Comparison of ENCODE assay signal across 19 cellular contexts in the genomic region with DNA sequence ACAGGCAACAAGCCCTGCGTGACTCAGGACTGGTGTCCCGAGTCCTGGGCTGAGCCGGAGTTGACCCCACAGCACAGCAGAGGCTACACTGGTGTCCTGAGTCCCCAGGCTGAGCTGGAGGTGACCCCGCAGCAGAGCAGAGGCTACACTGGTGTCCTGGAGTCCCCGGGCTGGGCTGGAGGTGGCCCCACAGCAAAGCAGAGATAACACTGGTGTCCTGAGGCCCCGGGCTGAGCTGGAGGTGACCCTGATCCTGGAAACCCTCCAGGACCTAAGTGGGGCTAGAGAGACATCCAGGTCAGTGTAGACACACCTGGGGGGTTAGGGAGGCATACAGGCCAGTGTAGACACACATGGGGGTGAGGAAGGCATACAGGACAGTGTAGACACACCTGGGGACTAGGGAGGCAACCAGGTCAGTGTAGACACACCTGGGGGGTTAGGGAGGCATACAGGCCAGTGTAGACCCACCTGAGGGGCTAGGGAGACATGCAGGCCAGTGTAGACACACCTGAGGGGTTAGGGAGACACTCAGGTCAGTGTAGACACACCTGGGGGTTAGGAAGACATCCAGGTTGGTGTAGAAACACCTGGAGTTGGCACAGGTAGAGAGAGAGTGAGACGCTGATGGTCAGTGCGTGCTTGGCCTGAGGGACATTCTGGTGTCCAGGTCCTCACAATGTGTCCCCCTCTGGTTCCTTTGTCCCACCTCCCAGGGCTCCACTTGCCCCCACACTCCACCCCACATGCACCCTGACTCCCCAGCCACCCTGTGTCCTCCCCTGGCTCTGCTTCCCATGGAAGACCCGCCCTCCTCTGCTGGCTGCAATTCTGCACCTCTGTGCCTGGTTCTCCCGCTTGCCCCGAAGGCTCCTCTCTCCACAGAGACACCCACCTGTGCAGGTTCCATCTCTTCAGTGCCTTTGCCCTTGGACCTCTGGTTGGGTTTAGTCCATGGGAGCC.
DNase-seq lines count a peak whose midpoint lies in the region; ATAC-seq, FAIRE-seq and TF ChIP-seq lines count a peak whose summit lies in the region.
"Had no signal": no experiment of that assay in that cellular context is flagged by ENCODE, and none has a peak within 500 bp of the region (broad histone marks: within the 10 kb centered on the region; RNA-seq: fewer than 3 reads in every experiment).

No MANE protein-coding gene starts in this region.

- H4K5ac ChIP-seq in H1 (ENCODE audit: insufficient read length, low read depth, low read length) = no peak overlapping the region

- H3K14ac ChIP-seq in H1 (ENCODE audit: insufficient read length) = no peak overlapping the region

- in situ Hi-C loops in K562 (cut with MboI) = no loop called here

- no peaks in the 10 kb centered on the region for H3K9me1 ChIP-seq in K562 (ENCODE audit: control insufficient read depth, insufficient read depth, low read length)

- no peak overlapping the region for H3K27ac ChIP-seq in K562 (ENCODE audit: extremely low read depth, low read depth, low read length)
- H3K27ac ChIP-seq in H1 (ENCODE audit: low read depth, low read length) = no peak overlapping the region
- peak overlapping the region; percentile 53 for H3K27ac ChIP-seq in layer of hippocampus (ENCODE audit: low read depth, low read length)
- no peak overlapping the region for H3K27ac ChIP-seq in PC-3 (ENCODE audit: low read length)

- no peaks in the 10 kb centered on the region for H3K79me1 ChIP-seq in H1 (ENCODE audit: low read depth, low read length)

- H3K4me3 ChIP-seq in K562 = no peak overlapping the region
- H3K4me3 ChIP-seq in H1 (ENCODE audit: extremely low read depth in 1 of 4, insufficient read depth in 2 of 4, low read depth in 3 of 4, low read length in 4 of 4) = no peak overlapping the region
- H3K4me3 ChIP-seq in PC-3 (ENCODE audit: low read length) = no peak overlapping the region

- no peak for FAIRE-seq in K562 (lab: Jason Lieb, UNC)
- FAIRE-seq in H1 (lab: Jason Lieb, UNC) = no peak
- FAIRE-seq: A204.1, D721Med, G401.6, GM12891 had no signal

- no peaks in the 10 kb centered on the region for H3F3A ChIP-seq in PC-3 (ENCODE audit: low read length, unreplicated experiment)

- BruUV-seq in K562 (replicated peaks; lab: Mats Ljungman, UMichigan) = no TSS peak
- BruUV-seq in PC-3 (replicated peaks; lab: Mats Ljungman, UMichigan) = no TSS peak

- intact Hi-C loops in K562 (cut with micrococcal nuclease) = loop anchor here (5.0 kb wide), 1 partner anchor 63 kb away; no protein-coding TSS in a partner anchor
- intact Hi-C loops in posterior vena cava (cut with DNase I) = no loop called here
- intact Hi-C loops in PC-3 (cut with micrococcal nuclease) = no loop called here

- peaks cover 5 to 34% of the 10 kb centered on the region in 2 experiments; a peak in 4 of 5 replicates for H3K27me3 ChIP-seq in K562 (ENCODE audit: control insufficient read depth in 2 of 2, insufficient read depth in 2 of 2, low read length in 2 of 2)
- no peaks in the 10 kb centered on the region for H3K27me3 ChIP-seq in H1 (replicated peaks in 1 of 4; ENCODE audit: control insufficient read depth in 3 of 4, extremely low read depth in 1 of 4, insufficient read depth in 3 of 4, low read length in 3 of 4)
- peaks cover 5% of the 10 kb centered on the region for H3K27me3 ChIP-seq in layer of hippocampus (ENCODE audit: control insufficient read depth, insufficient read depth, low read length)
- H3K27me3 ChIP-seq in PC-3 (ENCODE audit: low read length) = peaks cover 38% of the 10 kb centered on the region

- POLR2A ChIA-PET in K562 (lab: Yijun Ruan, JAX) (no interaction called here), H1 (lab: Charles Lee; ENCODE audit: partially characterized antibody) (interaction anchor here (0.6 kb wide), 1 partner anchor 76 kb away, joined by 3 read pairs; no protein-coding TSS in a partner anchor), PC-3 (lab: Charles Lee; ENCODE audit: unreplicated experiment) (no interaction called here)

- no peak overlapping the region for H3K56ac ChIP-seq in H1 (replicated peaks; ENCODE audit: insufficient read length, low read depth, low read length)

- H3K23ac ChIP-seq in H1 (ENCODE audit: insufficient read length) = no peak overlapping the region

- H3K4me1 ChIP-seq in K562 (replicated peaks in 1 of 2; ENCODE audit: control insufficient read depth in 2 of 2, insufficient read depth in 2 of 2, low read length in 2 of 2) (peaks cover 0 to 26% of the 10 kb centered on the region in 2 experiments; a peak in 2 of 5 replicates), H1 (replicated peaks in 1 of 4; ENCODE audit: control insufficient read depth in 3 of 4, insufficient read depth in 4 of 4, low read length in 3 of 4) (peaks cover 0 to 28% (median 3%) of the 10 kb centered on the region in 4 experiments; a peak in 4 of 7 replicates), PC-3 (ENCODE audit: insufficient read depth, low read length) (no peaks in the 10 kb centered on the region)

- H3K79me2 ChIP-seq in K562 (ENCODE audit: control insufficient read depth, insufficient read depth, low read length) (no peaks in the 10 kb centered on the region), H1 (ENCODE audit: control insufficient read depth in 1 of 2, insufficient read depth in 2 of 2, low read length in 2 of 2) (no peaks in the 10 kb centered on the region), PC-3 (ENCODE audit: low read length) (no peaks in the 10 kb centered on the region)

- H3K4ac ChIP-seq in H1 (replicated peaks; ENCODE audit: insufficient read length, low read depth, low read length) = no peak overlapping the region

- H4K91ac ChIP-seq in H1 (replicated peaks; ENCODE audit: insufficient read length, low read length) = no peak overlapping the region

- 5% methylated on average over 10 of the region's 11 CpGs for WGBS in K562 (ENCODE audit: insufficient coverage, low coverage, missing lambda C conversion rate)
- WGBS in H1 (ENCODE audit: extremely low coverage in 1 of 2, insufficient coverage in 1 of 2, insufficient read length in 1 of 2, insufficient replicate concordance in 2 of 2, low coverage in 1 of 2, low lambda C conversion rate in 2 of 2, missing lambda C conversion rate in 1 of 2), 2 experiments = 90% methylated on average over 9 of the region's 11 CpGs; no CpG with 5 or more reads in 1 of the 2 experiments

- H4K8ac ChIP-seq in H1 (ENCODE audit: extremely low read depth, insufficient read depth, low read length) = peak overlapping the region; percentile 20; the same call in 1 of the 2 replicates

- H3K4me2 ChIP-seq in K562 (ENCODE audit: insufficient read depth, low read length) (no peak overlapping the region), H1 (ENCODE audit: insufficient read depth in 1 of 2, low read depth in 2 of 2, low read length in 2 of 2) (no peak overlapping the region), PC-3 (ENCODE audit: low read length) (no peak overlapping the region)

- TF ChIP-seq CTCF in K562 (IDR thresholded peaks at IDR 0.05 in 2 of 3, conservative IDR thresholded peaks at IDR 0.05 in 1 of 3; ENCODE audit: insufficient read depth in 2 of 3, low read depth in 1 of 3, low read length in 3 of 3) (no peak), H1 (IDR thresholded peaks at IDR 0.05; ENCODE audit: control extremely low read depth in 1 of 3, insufficient read depth in 1 of 3, low read depth in 1 of 3, low read length in 3 of 3) (no peak), PC-3 (conservative IDR thresholded peaks at IDR 0.05; ENCODE audit: low read depth, low read length) (no peak)

- H3K9ac ChIP-seq in K562 (ENCODE audit: insufficient read depth in 1 of 2, low read depth in 2 of 2, low read length in 2 of 2) = no peak overlapping the region
- no peak overlapping the region for H3K9ac ChIP-seq in H1 (replicated peaks in 1 of 4; ENCODE audit: extremely low read depth in 1 of 4, low read depth in 3 of 4, low read length in 3 of 4)
- no peak overlapping the region for H3K9ac ChIP-seq in PC-3 (ENCODE audit: low read length)

- no peaks in the 10 kb centered on the region for H3K9me3 ChIP-seq in K562 (replicated peaks; ENCODE audit: control insufficient read depth, insufficient read depth, low read depth, low read length)
- H3K9me3 ChIP-seq in H1 (ENCODE audit: insufficient read depth in 2 of 2, low read depth in 1 of 2, low read length in 1 of 2) = no peaks in the 10 kb centered on the region
- no peaks in the 10 kb centered on the region for H3K9me3 ChIP-seq in PC-3 (ENCODE audit: low read length)

- no peak overlapping the region for H2BK5ac ChIP-seq in H1 (ENCODE audit: low read depth, low read length)

- H4K20me1 ChIP-seq in K562 (replicated peaks; ENCODE audit: control insufficient read depth, insufficient read depth, low read length) (no peaks in the 10 kb centered on the region; the same call in 1 of the 2 replicates), H1 (replicated peaks in 1 of 2; ENCODE audit: control insufficient read depth in 1 of 2, insufficient read depth in 2 of 2, low read length in 2 of 2) (peaks cover 0 to 1% of the 10 kb centered on the region in 2 experiments), PC-3 (ENCODE audit: low read length) (no peaks in the 10 kb centered on the region)

- CTCF ChIA-PET in K562 (lab: Yijun Ruan, JAX; ENCODE audit: low intra/inter-chr PET ratio) (no interaction called here), H1 (lab: Charles Lee; ENCODE audit: partially characterized antibody) (interaction anchor here (1.2 to 2.0 kb wide), 5 partner anchors 9 to 230 kb away, joined by 3 to 5 read pairs (median 5); no protein-coding TSS in a partner anchor), PC-3 (lab: Charles Lee) (no interaction called here)

- TF ChIP-seq POLR2A in K562 (conservative IDR thresholded peaks at IDR 0.05) = no peak
- TF ChIP-seq POLR2A in H1 (IDR thresholded peaks at IDR 0.05; ENCODE audit: control extremely low read depth in 1 of 2, low read depth in 2 of 2, low read length in 2 of 2) = no peak

- peaks cover 4% of the 10 kb centered on the region; the same call in 1 of the 2 replicates for H3K23me2 ChIP-seq in H1 (ENCODE audit: low read depth, low read length)

- no peak overlapping the region for H2BK20ac ChIP-seq in H1 (ENCODE audit: low read length)

- no peak overlapping the region for H2AFZ ChIP-seq in K562 (ENCODE audit: low read depth, low read length)
- H2AFZ ChIP-seq in H1 (ENCODE audit: low read length) = no peak overlapping the region
- no peak overlapping the region for H2AFZ ChIP-seq in PC-3 (ENCODE audit: low read length)

- no peaks in the 10 kb centered on the region for H3K36me3 ChIP-seq in K562 (ENCODE audit: control insufficient read depth, insufficient read depth, low read length)
- H3K36me3 ChIP-seq in H1 (ENCODE audit: control insufficient read depth in 2 of 4, insufficient read depth in 4 of 4, low read length in 3 of 4) = no peaks in the 10 kb centered on the region
- no peaks in the 10 kb centered on the region for H3K36me3 ChIP-seq in PC-3 (ENCODE audit: low read depth, low read length)

- TF ChIP-seq RAD21 in K562 (CRISPR knock-in tag; conservative IDR thresholded peaks at IDR 0.05 in 1 of 2, IDR thresholded peaks at IDR 0.05 in 1 of 2) (no peak), H1 (IDR thresholded peaks at IDR 0.05 in 1 of 2, conservative IDR thresholded peaks at IDR 0.05 in 1 of 2; ENCODE audit: low read depth in 2 of 2, low read length in 2 of 2) (no peak)

- no peak overlapping the region for H2BK120ac ChIP-seq in H1 (replicated peaks; ENCODE audit: low read depth, low read length)

- peak overlapping the region; percentile 71 for H3K18ac ChIP-seq in H1 (ENCODE audit: extremely low read depth, low read length)

- 0 out of 2 replicates have a peak overlapping the region, but pooled peaks have one; percentile 88 for H2BK15ac ChIP-seq in H1 (ENCODE audit: low read length)

- H2AK5ac ChIP-seq in H1 (ENCODE audit: low read depth, low read length) = 0 out of 2 replicates have a peak overlapping the region, but pooled peaks have one; percentile 39

- ATAC-seq in K562 = no peak
- no peak for ATAC-seq in PC-3
- no peak for ATAC-seq in GM21528 (IDR thresholded peaks at IDR 0.05; ENCODE audit: low FRiP score, unreplicated experiment)
- ATAC-seq: CD8-positive, alpha-beta T cell had no signal

- H3K9me2 ChIP-seq in PC-3 (replicated peaks; ENCODE audit: low read length) = no peaks in the 10 kb centered on the region

- TF ChIP-seq EP300 in K562 (IDR thresholded peaks at IDR 0.05; ENCODE audit: low read length) = no peak
- no peak for TF ChIP-seq EP300 in H1 (IDR thresholded peaks at IDR 0.05; ENCODE audit: borderline replicate concordance in 1 of 2, low read depth in 2 of 2, low read length in 2 of 2)

- H2BK12ac ChIP-seq in H1 (ENCODE audit: low read depth, low read length) = no peak overlapping the region

- DNase-seq in K562 (ENCODE audit: extremely low read depth in 1 of 4, low spot score in 3 of 4) (no peak), H1 (ENCODE audit: low read depth in 1 of 2, low spot score in 2 of 2) (no peak), posterior vena cava (ENCODE audit: low spot score) (peak; percentile 55), foreskin melanocyte (no peak), PC-3 (no peak), hypothalamus (lab: John Stamatoyannopoulos, UW) (no peak)
- DNase-seq: CD8-positive, alpha-beta T cell; DMS153; DMS79 treated with DMSO at 0.1 percent for 48 hours; EL; GOT3; HCEC 1CT; HFFc6 had no signal
